ENCODE assay signal across 21 cellular contexts in genomic region chr4:94576163-94576562, GRCh38.
DNase-seq lines count a peak whose midpoint lies in the region; ATAC-seq and TF ChIP-seq lines count a peak whose summit lies in the region.
"Had no signal": no experiment of that assay in that cellular context is flagged by ENCODE, and none has a peak within 500 bp of the region (broad histone marks: within the 10 kb centered on the region; RNA-seq: fewer than 3 reads in every experiment).

No MANE protein-coding gene starts in this region.

- peak overlapping the region; percentile 3 for H3K27ac ChIP-seq in neuronal stem cell (replicated peaks; ENCODE audit: low read length)
- H3K27ac ChIP-seq: Peyer's patch, suprapubic skin, vagina had no signal

- no CpG with 5 or more reads among the region's 3 CpGs for WGBS in neuronal stem cell (ENCODE audit: extremely low coverage in 2 of 2, insufficient read length in 2 of 2, insufficient replicate concordance in 1 of 2), 2 donors

- peak overlapping the region; percentile 25 to 95 (median 93) for H3K27ac Mint-ChIP-seq in brain
- H3K27ac Mint-ChIP-seq: activated B cell treated with CpG ODN at 0.5 μM for 24 hours; activated CD4-positive, alpha-beta memory T cell treated with anti-CD3 and anti-CD28 coated beads for 36 hours; activated naive CD8-positive, alpha-beta T cell treated with anti-CD3 and anti-CD28 coated beads, Interleukin-2, amount 50 U/mL, for 24 hours; natural killer cell treated with Interleukin-12 subunit alpha and Interleukin-12 subunit beta and Interleukin-15 and Interleukin-18, amount 100 ng/mL, for 72 hours had no signal

- no peak for TF ChIP-seq CTCF in brain (conservative IDR thresholded peaks at IDR 0.05)

- peaks cover 2% of the 10 kb centered on the region for H3K79me1 ChIP-seq in neuronal stem cell (ENCODE audit: low read depth, low read length)

- no peaks in the 10 kb centered on the region for H3K27me3 Mint-ChIP-seq in brain
- H3K27me3 Mint-ChIP-seq: activated B cell treated with CpG ODN at 0.5 μM for 24 hours; activated CD4-positive, alpha-beta memory T cell treated with anti-CD3 and anti-CD28 coated beads for 36 hours; activated naive CD8-positive, alpha-beta T cell treated with anti-CD3 and anti-CD28 coated beads, Interleukin-2, amount 50 U/mL, for 24 hours; CD8-positive, alpha-beta memory T cell had no signal

- no peak overlapping the region for H3K23ac ChIP-seq in neuronal stem cell (ENCODE audit: low read depth, low read length, poor library complexity)

- ATAC-seq in GM18868 (IDR thresholded peaks at IDR 0.05; ENCODE audit: unreplicated experiment): peak; percentile 63
- ATAC-seq in HG02870 (IDR thresholded peaks at IDR 0.05; ENCODE audit: unreplicated experiment): peak; percentile 50
- ATAC-seq: activated naive CD8-positive, alpha-beta T cell treated with anti-CD3 and anti-CD28 coated beads, Interleukin-2, amount 50 U/mL, for 24 hours; HCT116; natural killer cell treated with Interleukin-12 subunit alpha and Interleukin-12 subunit beta and Interleukin-15 and Interleukin-18, amount 100 ng/mL, for 72 hours had no signal

- H4K91ac ChIP-seq in neuronal stem cell (ENCODE audit: low read depth, low read length, poor library complexity): no peak overlapping the region

- DNase-seq in neuronal stem cell (ENCODE audit: low spot score) (no peak), NCI-H82 (lab: John Stamatoyannopoulos, UW) (no peak)
- DNase-seq in NK-92 treated with Interleukin-12 subunit alpha and Interleukin-12 subunit beta, amount 100 ng/mL, for 24 hours (lab: John Stamatoyannopoulos, UW): no peak
- no peak for DNase-seq in stimulated activated naive CD4-positive, alpha-beta T cell (lab: John Stamatoyannopoulos, UW)
- DNase-seq: activated B cell treated with CpG ODN at 0.5 μM for 24 hours; activated CD4-positive, alpha-beta memory T cell treated with anti-CD3 and anti-CD28 coated beads for 36 hours; activated effector memory CD4-positive, alpha-beta T cell treated with Interleukin-2 at 50 U/mL for 16 hours; activated naive CD8-positive, alpha-beta T cell treated with anti-CD3 and anti-CD28 coated beads, Interleukin-2, amount 50 U/mL, for 24 hours; CD8-positive, alpha-beta memory T cell; dermis blood vessel endothelial cell; NCI-H1092 treated with DMSO at 0.1 percent for 48 hours; NCI-H2029; NCI-H226; Peyer's patch had no signal

- H3K4me3 Mint-ChIP-seq in brain: peak overlapping the region; percentile 6 to 77 (median 56)
- H3K4me3 Mint-ChIP-seq: activated B cell treated with CpG ODN at 0.5 μM for 24 hours; activated CD4-positive, alpha-beta memory T cell treated with anti-CD3 and anti-CD28 coated beads for 36 hours; activated naive CD8-positive, alpha-beta T cell treated with anti-CD3 and anti-CD28 coated beads, Interleukin-2, amount 50 U/mL, for 24 hours; CD8-positive, alpha-beta memory T cell; natural killer cell treated with Interleukin-12 subunit alpha and Interleukin-12 subunit beta and Interleukin-15 and Interleukin-18, amount 100 ng/mL, for 72 hours had no signal

- H2BK120ac ChIP-seq in neuronal stem cell (ENCODE audit: low read depth, low read length): no peak overlapping the region

- H3K18ac ChIP-seq in neuronal stem cell (ENCODE audit: low read length): no peak overlapping the region

- H4K8ac ChIP-seq in neuronal stem cell (ENCODE audit: low read depth, low read length): no peak overlapping the region

- no peak overlapping the region for H3K9ac ChIP-seq in neuronal stem cell (ENCODE audit: low read depth, low read length, poor library complexity)

- no peak overlapping the region for H2BK5ac ChIP-seq in neuronal stem cell (ENCODE audit: low read length)

- H3K36me3 Mint-ChIP-seq in brain: no peaks in the 10 kb centered on the region

- no peaks in the 10 kb centered on the region for H3K27me3 ChIP-seq in neuronal stem cell (ENCODE audit: control insufficient read depth in 3 of 3, insufficient read depth in 3 of 3, low read depth in 1 of 3, low read length in 3 of 3)
- H3K27me3 ChIP-seq: Peyer's patch, suprapubic skin, vagina had no signal

- H3K4ac ChIP-seq in neuronal stem cell (ENCODE audit: low read length): no peak overlapping the region

- no peak overlapping the region for H2AK5ac ChIP-seq in neuronal stem cell (ENCODE audit: low read depth, low read length)

- no peaks in the 10 kb centered on the region for H3K9me3 Mint-ChIP-seq in brain
- H3K9me3 Mint-ChIP-seq: activated B cell treated with CpG ODN at 0.5 μM for 24 hours; activated CD4-positive, alpha-beta memory T cell treated with anti-CD3 and anti-CD28 coated beads for 36 hours; activated naive CD8-positive, alpha-beta T cell treated with anti-CD3 and anti-CD28 coated beads, Interleukin-2, amount 50 U/mL, for 24 hours; CD8-positive, alpha-beta memory T cell; natural killer cell treated with Interleukin-12 subunit alpha and Interleukin-12 subunit beta and Interleukin-15 and Interleukin-18, amount 100 ng/mL, for 72 hours had no signal

- no peaks in the 10 kb centered on the region for H3K36me3 ChIP-seq in neuronal stem cell (replicated peaks in 1 of 2; ENCODE audit: control insufficient read depth in 2 of 2, insufficient read depth in 2 of 2, low read length in 2 of 2)

- H3K4me3 ChIP-seq in neuronal stem cell (ENCODE audit: low read length in 2 of 2): no peak overlapping the region
- H3K4me3 ChIP-seq: Peyer's patch, suprapubic skin, vagina had no signal

- H2BK15ac ChIP-seq in neuronal stem cell (ENCODE audit: low read length): no peak overlapping the region

- H2AFZ ChIP-seq in neuronal stem cell (ENCODE audit: low read length): no peak overlapping the region

- H3K4me1 Mint-ChIP-seq in brain: peaks cover 44% of the 10 kb centered on the region
- H3K4me1 Mint-ChIP-seq: activated B cell treated with CpG ODN at 0.5 μM for 24 hours; activated naive CD8-positive, alpha-beta T cell treated with anti-CD3 and anti-CD28 coated beads, Interleukin-2, amount 50 U/mL, for 24 hours; CD8-positive, alpha-beta memory T cell had no signal

- H2BK12ac ChIP-seq in neuronal stem cell (ENCODE audit: low read length): no peak overlapping the region

- H3K9me3 ChIP-seq in neuronal stem cell (replicated peaks in 1 of 2; ENCODE audit: control insufficient read depth in 2 of 2, insufficient read depth in 1 of 2, low read depth in 1 of 2, low read length in 2 of 2): no peaks in the 10 kb centered on the region
- H3K9me3 ChIP-seq: Peyer's patch, suprapubic skin, vagina had no signal

- H3K14ac ChIP-seq in neuronal stem cell (ENCODE audit: low read length): no peak overlapping the region

- no peak overlapping the region for H3K4me2 ChIP-seq in neuronal stem cell (ENCODE audit: insufficient read depth, low read length, poor library complexity, severe bottlenecking)

- peaks cover 8 to 27% of the 10 kb centered on the region in 2 donors for H3K4me1 ChIP-seq in neuronal stem cell (ENCODE audit: control insufficient read depth in 2 of 2, insufficient read depth in 1 of 2, low read depth in 1 of 2, low read length in 2 of 2)
- H3K4me1 ChIP-seq: Peyer's patch, vagina had no signal
